19 cellular contexts compared by ENCODE assay signal in genomic region chr10:92327445-92328433, GRCh38. TPM values are rescaled to one million over a fixed set of nuclear protein-coding genes. Genes with fewer than 3 reads are reported as not detected.
DNase-seq lines count a peak whose midpoint lies in the region; ATAC-seq and TF ChIP-seq lines count a peak whose summit lies in the region.
"Had no signal": no experiment of that assay in that cellular context is flagged by ENCODE, and none has a peak within 500 bp of the region (broad histone marks: within the 10 kb centered on the region; RNA-seq: fewer than 3 reads in every experiment).

No MANE protein-coding gene starts in this region.

- ATAC-seq in WTC11 (no peak), gastrocnemius medialis (peak; percentile 68 to 74)
- ATAC-seq: activated CD8-positive, alpha-beta T cell treated with anti-CD3 and anti-CD28 coated beads, Interleukin-2, amount 10 ng/mL, durations not matched to agents 7 days and 5 days; activated T-helper 17 cell treated with anti-CD3 and anti-CD28 coated beads, Interleukin-2, amount 50 U/mL, for 72 hours; Right ventricle myocardium inferior had no signal

- H3K9me3 Mint-ChIP-seq in WTC11: no peaks in the 10 kb centered on the region
- H3K9me3 Mint-ChIP-seq: activated T-helper 17 cell treated with anti-CD3 and anti-CD28 coated beads, Interleukin-2, amount 50 U/mL, for 72 hours had no signal

- H3K4me1 ChIP-seq in gastrocnemius medialis (peaks cover 19 to 36% of the 10 kb centered on the region in 2 donors), uterus (no peaks in the 10 kb centered on the region), mesenchymal stem cell (ENCODE audit: control insufficient read depth, insufficient read depth, low read depth, low read length) (peaks cover 2% of the 10 kb centered on the region)

- no peak overlapping the region for H4K8ac ChIP-seq in mesenchymal stem cell (ENCODE audit: low read length)

- H3K27ac Mint-ChIP-seq in WTC11: peak overlapping the region; percentile 55; the same call in 1 of the 2 replicates
- H3K27ac Mint-ChIP-seq: activated CD8-positive, alpha-beta T cell treated with anti-CD3 and anti-CD28 coated beads, Interleukin-2, amount 10 ng/mL, durations not matched to agents 7 days and 5 days; activated T-helper 17 cell treated with anti-CD3 and anti-CD28 coated beads, Interleukin-2, amount 50 U/mL, for 72 hours had no signal

- no peak overlapping the region for H2BK120ac ChIP-seq in mesenchymal stem cell (ENCODE audit: low read depth, low read length)

- no peak overlapping the region for H3K23ac ChIP-seq in mesenchymal stem cell (ENCODE audit: low read length in 2 of 2)

- no peaks in the 10 kb centered on the region for H3K36me3 Mint-ChIP-seq in WTC11

- in situ Hi-C loops in gastrocnemius medialis (cut with MboI; ENCODE audit: low sequenced_read_pairs in 4 of 4): no loop called here

- H3K9me3 ChIP-seq in gastrocnemius medialis (no peaks in the 10 kb centered on the region), uterus (no peaks in the 10 kb centered on the region), mesenchymal stem cell (ENCODE audit: control insufficient read depth, low read length) (no peaks in the 10 kb centered on the region)

- H2BK12ac ChIP-seq in mesenchymal stem cell (ENCODE audit: low read length in 2 of 2): no peak overlapping the region

- DNase-seq in DMS53 (lab: John Stamatoyannopoulos, UW): peak; percentile 9
- DNase-seq in DMS53 treated with DMSO at 0.1 percent for 48 hours (lab: John Stamatoyannopoulos, UW; ENCODE audit: unreplicated experiment): no peak
- no peak for DNase-seq in WTC11 (ENCODE audit: low spot score)
- peak; percentile 24 for DNase-seq in fibroblast of the aortic adventitia (ENCODE audit: low read depth)
- DNase-seq in gastrocnemius medialis: no peak
- no peak for DNase-seq in uterus
- DNase-seq in germinal center (ENCODE audit: low spot score): no peak
- DNase-seq in mesenchymal stem cell: no peak
- DNase-seq: activated CD8-positive, alpha-beta T cell treated with anti-CD3 and anti-CD28 coated beads, Interleukin-2, amount 10 ng/mL, durations not matched to agents 7 days and 5 days; DND-41; hippocampal formation; NCI-H1092; T-helper 1 cell; WERI-Rb-1 had no signal

- CTCF ChIA-PET in WTC11 (lab: Charles Lee): interaction anchor here (0.6 to 1.1 kb wide), 2 partner anchors 37 to 75 kb away, joined by 4 read pairs; partner anchors contain the start of genes CPEB3 and MARCHF5

- H4K91ac ChIP-seq in mesenchymal stem cell (ENCODE audit: low read length): no peak overlapping the region

- H3K79me1 ChIP-seq in mesenchymal stem cell (replicated peaks; ENCODE audit: low read length, poor library complexity, severe bottlenecking): peaks cover 10% of the 10 kb centered on the region

- H3K4me3 Mint-ChIP-seq in WTC11: no peak overlapping the region
- H3K4me3 Mint-ChIP-seq: activated CD8-positive, alpha-beta T cell treated with anti-CD3 and anti-CD28 coated beads, Interleukin-2, amount 10 ng/mL, durations not matched to agents 7 days and 5 days; activated T-helper 17 cell treated with anti-CD3 and anti-CD28 coated beads, Interleukin-2, amount 50 U/mL, for 72 hours had no signal

- no peak overlapping the region for H3K4ac ChIP-seq in mesenchymal stem cell (ENCODE audit: low read depth in 1 of 2, low read length in 2 of 2)

- TF ChIP-seq POLR2A in gastrocnemius medialis (IDR thresholded peaks at IDR 0.05) (no peak), uterus (IDR thresholded peaks at IDR 0.05) (no peak)

- H2BK5ac ChIP-seq in mesenchymal stem cell (ENCODE audit: low read depth, low read length, poor library complexity, severe bottlenecking): no peak overlapping the region

- H3K27me3 ChIP-seq in gastrocnemius medialis: no peaks in the 10 kb centered on the region
- H3K27me3 ChIP-seq in uterus: no peaks in the 10 kb centered on the region
- no peaks in the 10 kb centered on the region for H3K27me3 ChIP-seq in mesenchymal stem cell (ENCODE audit: control insufficient read depth in 1 of 2, insufficient read depth in 1 of 2, low read length in 2 of 2)

- POLR2A ChIA-PET in WTC11 (lab: Charles Lee): interaction anchor here (0.5 kb wide), 1 partner anchor 254 kb away, joined by 4 read pairs; no protein-coding TSS in a partner anchor

- no peak overlapping the region for H2BK15ac ChIP-seq in mesenchymal stem cell (ENCODE audit: low read depth, poor library complexity, severe bottlenecking)

- no peak overlapping the region for H3K18ac ChIP-seq in mesenchymal stem cell (ENCODE audit: low read depth in 1 of 2, low read length in 2 of 2)

- H3K27ac ChIP-seq in gastrocnemius medialis: no peak overlapping the region
- H3K27ac ChIP-seq in uterus: no peak overlapping the region
- no peak overlapping the region for H3K27ac ChIP-seq in mesenchymal stem cell (ENCODE audit: low read length, poor library complexity, severe bottlenecking)
- H3K27ac ChIP-seq: 22Rv1, C4-2B, WERI-Rb-1 had no signal

- no peak overlapping the region for H3K9ac ChIP-seq in mesenchymal stem cell (ENCODE audit: low read length)

- H2AFZ ChIP-seq in mesenchymal stem cell (ENCODE audit: low read depth, low read length): no peak overlapping the region

- no peak for TF ChIP-seq CTCF in WTC11 (IDR thresholded peaks at IDR 0.05)
- no peak for TF ChIP-seq CTCF in fibroblast of the aortic adventitia (IDR thresholded peaks at IDR 0.05; ENCODE audit: insufficient read depth, low read length)
- TF ChIP-seq CTCF in gastrocnemius medialis (IDR thresholded peaks at IDR 0.05 in 4 of 5, conservative IDR thresholded peaks at IDR 0.05 in 1 of 5): no peak
- no peak for TF ChIP-seq CTCF in uterus (IDR thresholded peaks at IDR 0.05)

- no peak overlapping the region for H3K4me2 ChIP-seq in mesenchymal stem cell (ENCODE audit: low read length, poor library complexity, severe bottlenecking)
- H3K4me2 ChIP-seq: smooth muscle cell had no signal

- 100% methylated on average over 2 of the region's 3 CpGs for WGBS in mesenchymal stem cell

- intact Hi-C loops in gastrocnemius medialis (cut with DNase I; ENCODE audit: low total_unique reads): no loop called here
- intact Hi-C loops in uterus (cut with DNase I; ENCODE audit: low total_unique reads): no loop called here

- no peak overlapping the region for H3K14ac ChIP-seq in mesenchymal stem cell (ENCODE audit: low read length in 2 of 2)

- no peaks in the 10 kb centered on the region for H3K27me3 Mint-ChIP-seq in WTC11 (ENCODE audit: low read depth)
- H3K27me3 Mint-ChIP-seq: activated T-helper 17 cell treated with anti-CD3 and anti-CD28 coated beads, Interleukin-2, amount 50 U/mL, for 72 hours had no signal

- H3K36me3 ChIP-seq in gastrocnemius medialis (no peaks in the 10 kb centered on the region), uterus (no peaks in the 10 kb centered on the region), mesenchymal stem cell (ENCODE audit: control insufficient read depth in 1 of 2, insufficient read depth in 2 of 2, low read depth in 1 of 2, low read length in 2 of 2) (peaks cover 3 to 5% of the 10 kb centered on the region in 2 experiments)
- H3K36me3 ChIP-seq: WERI-Rb-1 had no signal

- H3K4me1 Mint-ChIP-seq in WTC11: peaks cover 43% of the 10 kb centered on the region

- no peak overlapping the region for H2AK5ac ChIP-seq in mesenchymal stem cell (ENCODE audit: low read length, severe bottlenecking)

- H3K4me3 ChIP-seq in fibroblast of the aortic adventitia (ENCODE audit: low read depth, low read length): no peak overlapping the region
- H3K4me3 ChIP-seq in gastrocnemius medialis: no peak overlapping the region
- H3K4me3 ChIP-seq in uterus: no peak overlapping the region
- no peak overlapping the region for H3K4me3 ChIP-seq in mesenchymal stem cell (ENCODE audit: insufficient read depth in 1 of 2, low read depth in 1 of 2, low read length in 2 of 2)
- H3K4me3 ChIP-seq: smooth muscle cell had no signal

TF ChIP-seq in WTC11, 78 proteins besides CTCF, POLR2A, EP300 and RAD21:
- TF ChIP-seq OVOL2 (CRISPR knock-in tag; IDR thresholded peaks at IDR 0.05; ENCODE audit: borderline replicate concordance) (no peak), GABPB1 (CRISPR knock-in tag; IDR thresholded peaks at IDR 0.05) (peak; percentile 92)

RNA-seq across cellular contexts. Expression of gene MARCHF5, which starts 36.8 kb away (rescaled TPM):
- total RNA-seq in WTC11 (2021) (26.7 to 32.2 TPM (median 26.8 TPM) in 3 replicates), fibroblast of the aortic adventitia (ENCODE audit: low replicate concordance) (13.5 and 14.0 TPM in 2 replicates), gastrocnemius medialis (10 to 100 TPM; 13.0 to 24.4 (median 15.4) TPM), uterus (10 to 100 TPM in 3 of 4 donors, 1 to 10 TPM in 1; 2.8 to 43.7 (median 22.9) TPM)
- 23.7 TPM for polyA plus RNA-seq in mesenchymal stem cell (2013, experiment 1 of 2)
- polyA plus RNA-seq in mesenchymal stem cell (2013, experiment 2 of 2): 23.5 TPM

RNA-seq across cellular contexts. Expression of gene CPEB3, which starts 36.9 kb away (rescaled TPM):
- total RNA-seq in WTC11 (2021) (1.9 to 2.4 TPM (median 2.4 TPM) in 3 replicates), fibroblast of the aortic adventitia (ENCODE audit: low replicate concordance) (0.99 and 1.7 TPM in 2 replicates), gastrocnemius medialis (10 to 100 TPM; 14.5 to 22.5 (median 18.0) TPM), uterus (1 to 10 TPM; 2.6 to 5.4 (median 3.7) TPM)
- 0.66 TPM for polyA plus RNA-seq in mesenchymal stem cell (2013, experiment 1 of 2)
- polyA plus RNA-seq in mesenchymal stem cell (2013, experiment 2 of 2): 0.70 TPM

Comparison
In these comparisons a context has a peak if more than half of its experiments do, and no peak if none do; other contexts are left out.
1. DNase-seq: peak in DMS53 (single experiment) and fibroblast of the aortic adventitia (single experiment); none in DMS53 treated with DMSO at 0.1 percent for 48 hours (single experiment), WTC11 (single experiment), gastrocnemius medialis (0 of 2), uterus (0 of 2), germinal center (single experiment) and mesenchymal stem cell (single experiment).